ENCODE assay signal across 1 cellular context in genomic region chr18:68414407-68414806, GRCh38.
TF ChIP-seq lines count a peak whose summit lies in the region.

No MANE protein-coding gene starts in this region.

TF ChIP-seq in GM23338, 12 proteins besides CTCF, POLR2A, EP300 and RAD21 (continued from another document):
- TF ChIP-seq, protein P1, sequence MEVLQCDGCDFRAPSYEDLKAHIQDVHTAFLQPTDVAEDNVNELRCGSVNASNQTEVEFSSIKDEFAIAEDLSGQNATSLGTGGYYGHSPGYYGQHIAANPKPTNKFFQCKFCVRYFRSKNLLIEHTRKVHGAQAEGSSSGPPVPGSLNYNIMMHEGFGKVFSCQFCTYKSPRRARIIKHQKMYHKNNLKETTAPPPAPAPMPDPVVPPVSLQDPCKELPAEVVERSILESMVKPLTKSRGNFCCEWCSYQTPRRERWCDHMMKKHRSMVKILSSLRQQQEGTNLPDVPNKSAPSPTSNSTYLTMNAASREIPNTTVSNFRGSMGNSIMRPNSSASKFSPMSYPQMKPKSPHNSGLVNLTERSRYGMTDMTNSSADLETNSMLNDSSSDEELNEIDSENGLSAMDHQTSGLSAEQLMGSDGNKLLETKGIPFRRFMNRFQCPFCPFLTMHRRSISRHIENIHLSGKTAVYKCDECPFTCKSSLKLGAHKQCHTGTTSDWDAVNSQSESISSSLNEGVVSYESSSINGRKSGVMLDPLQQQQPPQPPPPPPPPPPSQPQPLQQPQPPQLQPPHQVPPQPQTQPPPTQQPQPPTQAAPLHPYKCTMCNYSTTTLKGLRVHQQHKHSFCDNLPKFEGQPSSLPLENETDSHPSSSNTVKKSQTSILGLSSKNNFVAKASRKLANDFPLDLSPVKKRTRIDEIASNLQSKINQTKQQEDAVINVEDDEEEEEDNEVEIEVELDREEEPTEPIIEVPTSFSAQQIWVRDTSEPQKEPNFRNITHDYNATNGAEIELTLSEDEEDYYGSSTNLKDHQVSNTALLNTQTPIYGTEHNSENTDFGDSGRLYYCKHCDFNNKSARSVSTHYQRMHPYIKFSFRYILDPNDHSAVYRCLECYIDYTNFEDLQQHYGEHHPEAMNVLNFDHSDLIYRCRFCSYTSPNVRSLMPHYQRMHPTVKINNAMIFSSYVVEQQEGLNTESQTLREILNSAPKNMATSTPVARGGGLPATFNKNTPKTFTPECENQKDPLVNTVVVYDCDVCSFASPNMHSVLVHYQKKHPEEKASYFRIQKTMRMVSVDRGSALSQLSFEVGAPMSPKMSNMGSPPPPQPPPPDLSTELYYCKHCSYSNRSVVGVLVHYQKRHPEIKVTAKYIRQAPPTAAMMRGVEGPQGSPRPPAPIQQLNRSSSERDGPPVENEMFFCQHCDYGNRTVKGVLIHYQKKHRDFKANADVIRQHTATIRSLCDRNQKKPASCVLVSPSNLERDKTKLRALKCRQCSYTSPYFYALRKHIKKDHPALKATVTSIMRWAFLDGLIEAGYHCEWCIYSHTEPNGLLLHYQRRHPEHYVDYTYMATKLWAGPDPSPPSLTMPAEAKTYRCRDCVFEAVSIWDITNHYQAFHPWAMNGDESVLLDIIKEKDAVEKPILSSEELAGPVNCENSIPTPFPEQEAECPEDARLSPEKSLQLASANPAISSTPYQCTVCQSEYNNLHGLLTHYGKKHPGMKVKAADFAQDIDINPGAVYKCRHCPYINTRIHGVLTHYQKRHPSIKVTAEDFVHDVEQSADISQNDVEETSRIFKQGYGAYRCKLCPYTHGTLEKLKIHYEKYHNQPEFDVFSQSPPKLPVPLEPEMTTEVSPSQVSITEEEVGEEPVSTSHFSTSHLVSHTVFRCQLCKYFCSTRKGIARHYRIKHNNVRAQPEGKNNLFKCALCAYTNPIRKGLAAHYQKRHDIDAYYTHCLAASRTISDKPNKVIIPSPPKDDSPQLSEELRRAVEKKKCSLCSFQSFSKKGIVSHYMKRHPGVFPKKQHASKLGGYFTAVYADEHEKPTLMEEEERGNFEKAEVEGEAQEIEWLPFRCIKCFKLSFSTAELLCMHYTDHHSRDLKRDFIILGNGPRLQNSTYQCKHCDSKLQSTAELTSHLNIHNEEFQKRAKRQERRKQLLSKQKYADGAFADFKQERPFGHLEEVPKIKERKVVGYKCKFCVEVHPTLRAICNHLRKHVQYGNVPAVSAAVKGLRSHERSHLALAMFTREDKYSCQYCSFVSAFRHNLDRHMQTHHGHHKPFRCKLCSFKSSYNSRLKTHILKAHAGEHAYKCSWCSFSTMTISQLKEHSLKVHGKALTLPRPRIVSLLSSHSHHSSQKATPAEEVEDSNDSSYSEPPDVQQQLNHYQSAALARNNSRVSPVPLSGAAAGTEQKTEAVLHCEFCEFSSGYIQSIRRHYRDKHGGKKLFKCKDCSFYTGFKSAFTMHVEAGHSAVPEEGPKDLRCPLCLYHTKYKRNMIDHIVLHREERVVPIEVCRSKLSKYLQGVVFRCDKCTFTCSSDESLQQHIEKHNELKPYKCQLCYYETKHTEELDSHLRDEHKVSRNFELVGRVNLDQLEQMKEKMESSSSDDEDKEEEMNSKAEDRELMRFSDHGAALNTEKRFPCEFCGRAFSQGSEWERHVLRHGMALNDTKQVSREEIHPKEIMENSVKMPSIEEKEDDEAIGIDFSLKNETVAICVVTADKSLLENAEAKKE (CRISPR knock-in tag; IDR thresholded peaks at IDR 0.05) = no peak
- no peak for TF ChIP-seq ZNF331 (CRISPR knock-in tag; IDR thresholded peaks at IDR 0.05; ENCODE audit: low read depth)
- no peak for TF ChIP-seq JUNB (IDR thresholded peaks at IDR 0.05; ENCODE audit: unreplicated experiment)
- TF ChIP-seq EZH2 (IDR thresholded peaks at IDR 0.05; ENCODE audit: low read depth, unreplicated experiment) = no peak
